Comparison of ENCODE assay signal across 1 cellular context in genomic region chr19:38402967-38403674, GRCh38.
TF ChIP-seq lines count a peak whose summit lies in the region.

FAM98C (plus strand) TSS chr19:38403093; CDS start chr19:38403154, 61 bp downstream.

TF ChIP-seq in HepG2, 621 proteins besides CTCF, POLR2A, EP300 and RAD21 (continued from another document and continues in another):
- TF ChIP-seq DMTF1 (CRISPR knock-in tag; IDR thresholded peaks at IDR 0.05) (no peak), RNF2 (conservative IDR thresholded peaks at IDR 0.05; ENCODE audit: low read depth) (peak; percentile 81; the same call in 1 of the 2 replicates), ZBTB37 (CRISPR knock-in tag; IDR thresholded peaks at IDR 0.05) (no peak), SMYD3 (CRISPR knock-in tag; IDR thresholded peaks at IDR 0.05) (0 out of 2 replicates have a peak, but pooled peaks have one; percentile 69), ZNF883 (CRISPR knock-in tag; IDR thresholded peaks at IDR 0.05; ENCODE audit: not compliant biosample characterization) (peak; percentile 94), ZNF33A (CRISPR knock-in tag; IDR thresholded peaks at IDR 0.05; ENCODE audit: borderline replicate concordance) (no peak), ZNF570 (CRISPR knock-in tag; IDR thresholded peaks at IDR 0.05; ENCODE audit: borderline replicate concordance) (no peak), MTF1 (CRISPR knock-in tag; IDR thresholded peaks at IDR 0.05) (peak; percentile 17; the same call in 1 of the 2 replicates), TERF1 (CRISPR knock-in tag; IDR thresholded peaks at IDR 0.05) (peak; percentile 43; the same call in 1 of the 2 replicates), SMC3 (IDR thresholded peaks at IDR 0.05; ENCODE audit: low read length) (no peak; the same call in 1 of the 2 replicates), ZSCAN31 (CRISPR knock-in tag; IDR thresholded peaks at IDR 0.05; ENCODE audit: low read depth) (peak; percentile 80), HES4 (CRISPR knock-in tag; IDR thresholded peaks at IDR 0.05; ENCODE audit: borderline replicate concordance) (peak; percentile 73; the same call in 1 of the 2 replicates), ATAD3A (CRISPR knock-in tag; IDR thresholded peaks at IDR 0.05) (no peak), ZMYM3 (CRISPR knock-in tag; IDR thresholded peaks at IDR 0.05) (no peak), CHCHD3 (CRISPR knock-in tag; IDR thresholded peaks at IDR 0.05) (peak; percentile 77; the same call in 1 of the 2 replicates), MAZ (IDR thresholded peaks at IDR 0.05; ENCODE audit: borderline replicate concordance, low read depth, low read length) (peak; percentile 84), MAZ (CRISPR knock-in tag; IDR thresholded peaks at IDR 0.05; ENCODE audit: low read depth) (peak; percentile 93), AKAP8 (CRISPR knock-in tag; IDR thresholded peaks at IDR 0.05) (peak; percentile 62; the same call in 1 of the 2 replicates), ZNF326 (CRISPR knock-in tag; IDR thresholded peaks at IDR 0.05; ENCODE audit: borderline replicate concordance) (no peak), ZNF543 (CRISPR knock-in tag; IDR thresholded peaks at IDR 0.05) (peak; percentile 87; the same call in 1 of the 2 replicates), GATAD2A (CRISPR knock-in tag; IDR thresholded peaks at IDR 0.05) (0 out of 2 replicates have a peak, but pooled peaks have one; percentile 18), SRY (CRISPR knock-in tag; IDR thresholded peaks at IDR 0.05) (no peak; the same call in none of the 2 replicates), ZC3H4 (CRISPR knock-in tag; IDR thresholded peaks at IDR 0.05; ENCODE audit: borderline replicate concordance) (no peak; the same call in 1 of the 2 replicates), SIN3A (IDR thresholded peaks at IDR 0.05; ENCODE audit: borderline replicate concordance, low read depth, low read length) (peak; percentile 76; the same call in 1 of the 2 replicates), NCOA1 (CRISPR knock-in tag; IDR thresholded peaks at IDR 0.05) (peak; percentile 93), ZNF652 (CRISPR knock-in tag; IDR thresholded peaks at IDR 0.05; ENCODE audit: borderline replicate concordance, low read depth) (no peak), GFI1 (CRISPR knock-in tag; IDR thresholded peaks at IDR 0.05; ENCODE audit: borderline replicate concordance) (peak; percentile 64; the same call in 1 of the 2 replicates), ZNF430 (CRISPR knock-in tag; IDR thresholded peaks at IDR 0.05) (peak; percentile 67), PAWR (CRISPR knock-in tag; IDR thresholded peaks at IDR 0.05; ENCODE audit: borderline replicate concordance) (no peak), ZNF556 (CRISPR knock-in tag; IDR thresholded peaks at IDR 0.05; ENCODE audit: borderline replicate concordance) (peak; percentile 74; the same call in 1 of the 2 replicates), SRSF9 (IDR thresholded peaks at IDR 0.05; ENCODE audit: borderline replicate concordance, insufficient read depth, low read depth, low read length, poor library complexity, severe bottlenecking) (no peak), ARNT2 (CRISPR knock-in tag; IDR thresholded peaks at IDR 0.05; ENCODE audit: low read depth) (peak; percentile 86), IKZF1 (IDR thresholded peaks at IDR 0.05) (no peak), HDAC1 (CRISPR knock-in tag; IDR thresholded peaks at IDR 0.05) (peak; percentile 64; the same call in 1 of the 2 replicates), ZNF564 (CRISPR knock-in tag; IDR thresholded peaks at IDR 0.05) (peak; percentile 86; the same call in 1 of the 2 replicates), MXD3 (CRISPR knock-in tag; IDR thresholded peaks at IDR 0.05) (peak; percentile 81; the same call in 1 of the 2 replicates), RBAK (CRISPR knock-in tag; IDR thresholded peaks at IDR 0.05) (no peak), GATAD1 (CRISPR knock-in tag; IDR thresholded peaks at IDR 0.05) (peak; percentile 72), ZSCAN30 (CRISPR knock-in tag; IDR thresholded peaks at IDR 0.05) (no peak), ZNF878 (CRISPR knock-in tag; IDR thresholded peaks at IDR 0.05) (peak; percentile 60; the same call in 1 of the 2 replicates), WIZ (CRISPR knock-in tag; IDR thresholded peaks at IDR 0.05) (no peak), ZNF34 (CRISPR knock-in tag; IDR thresholded peaks at IDR 0.05; ENCODE audit: borderline replicate concordance) (0 out of 2 replicates have a peak, but pooled peaks have one; percentile 50)
- TF ChIP-seq, protein P1, sequence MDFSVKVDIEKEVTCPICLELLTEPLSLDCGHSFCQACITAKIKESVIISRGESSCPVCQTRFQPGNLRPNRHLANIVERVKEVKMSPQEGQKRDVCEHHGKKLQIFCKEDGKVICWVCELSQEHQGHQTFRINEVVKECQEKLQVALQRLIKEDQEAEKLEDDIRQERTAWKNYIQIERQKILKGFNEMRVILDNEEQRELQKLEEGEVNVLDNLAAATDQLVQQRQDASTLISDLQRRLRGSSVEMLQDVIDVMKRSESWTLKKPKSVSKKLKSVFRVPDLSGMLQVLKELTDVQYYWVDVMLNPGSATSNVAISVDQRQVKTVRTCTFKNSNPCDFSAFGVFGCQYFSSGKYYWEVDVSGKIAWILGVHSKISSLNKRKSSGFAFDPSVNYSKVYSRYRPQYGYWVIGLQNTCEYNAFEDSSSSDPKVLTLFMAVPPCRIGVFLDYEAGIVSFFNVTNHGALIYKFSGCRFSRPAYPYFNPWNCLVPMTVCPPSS (IDR thresholded peaks at IDR 0.05), result no peak
- TF ChIP-seq, protein P2, sequence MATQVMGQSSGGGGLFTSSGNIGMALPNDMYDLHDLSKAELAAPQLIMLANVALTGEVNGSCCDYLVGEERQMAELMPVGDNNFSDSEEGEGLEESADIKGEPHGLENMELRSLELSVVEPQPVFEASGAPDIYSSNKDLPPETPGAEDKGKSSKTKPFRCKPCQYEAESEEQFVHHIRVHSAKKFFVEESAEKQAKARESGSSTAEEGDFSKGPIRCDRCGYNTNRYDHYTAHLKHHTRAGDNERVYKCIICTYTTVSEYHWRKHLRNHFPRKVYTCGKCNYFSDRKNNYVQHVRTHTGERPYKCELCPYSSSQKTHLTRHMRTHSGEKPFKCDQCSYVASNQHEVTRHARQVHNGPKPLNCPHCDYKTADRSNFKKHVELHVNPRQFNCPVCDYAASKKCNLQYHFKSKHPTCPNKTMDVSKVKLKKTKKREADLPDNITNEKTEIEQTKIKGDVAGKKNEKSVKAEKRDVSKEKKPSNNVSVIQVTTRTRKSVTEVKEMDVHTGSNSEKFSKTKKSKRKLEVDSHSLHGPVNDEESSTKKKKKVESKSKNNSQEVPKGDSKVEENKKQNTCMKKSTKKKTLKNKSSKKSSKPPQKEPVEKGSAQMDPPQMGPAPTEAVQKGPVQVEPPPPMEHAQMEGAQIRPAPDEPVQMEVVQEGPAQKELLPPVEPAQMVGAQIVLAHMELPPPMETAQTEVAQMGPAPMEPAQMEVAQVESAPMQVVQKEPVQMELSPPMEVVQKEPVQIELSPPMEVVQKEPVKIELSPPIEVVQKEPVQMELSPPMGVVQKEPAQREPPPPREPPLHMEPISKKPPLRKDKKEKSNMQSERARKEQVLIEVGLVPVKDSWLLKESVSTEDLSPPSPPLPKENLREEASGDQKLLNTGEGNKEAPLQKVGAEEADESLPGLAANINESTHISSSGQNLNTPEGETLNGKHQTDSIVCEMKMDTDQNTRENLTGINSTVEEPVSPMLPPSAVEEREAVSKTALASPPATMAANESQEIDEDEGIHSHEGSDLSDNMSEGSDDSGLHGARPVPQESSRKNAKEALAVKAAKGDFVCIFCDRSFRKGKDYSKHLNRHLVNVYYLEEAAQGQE (IDR thresholded peaks at IDR 0.05; ENCODE audit: borderline replicate concordance in 1 of 2, low read depth in 1 of 2, low read length in 2 of 2), result no peak
- TF ChIP-seq, protein P3, sequence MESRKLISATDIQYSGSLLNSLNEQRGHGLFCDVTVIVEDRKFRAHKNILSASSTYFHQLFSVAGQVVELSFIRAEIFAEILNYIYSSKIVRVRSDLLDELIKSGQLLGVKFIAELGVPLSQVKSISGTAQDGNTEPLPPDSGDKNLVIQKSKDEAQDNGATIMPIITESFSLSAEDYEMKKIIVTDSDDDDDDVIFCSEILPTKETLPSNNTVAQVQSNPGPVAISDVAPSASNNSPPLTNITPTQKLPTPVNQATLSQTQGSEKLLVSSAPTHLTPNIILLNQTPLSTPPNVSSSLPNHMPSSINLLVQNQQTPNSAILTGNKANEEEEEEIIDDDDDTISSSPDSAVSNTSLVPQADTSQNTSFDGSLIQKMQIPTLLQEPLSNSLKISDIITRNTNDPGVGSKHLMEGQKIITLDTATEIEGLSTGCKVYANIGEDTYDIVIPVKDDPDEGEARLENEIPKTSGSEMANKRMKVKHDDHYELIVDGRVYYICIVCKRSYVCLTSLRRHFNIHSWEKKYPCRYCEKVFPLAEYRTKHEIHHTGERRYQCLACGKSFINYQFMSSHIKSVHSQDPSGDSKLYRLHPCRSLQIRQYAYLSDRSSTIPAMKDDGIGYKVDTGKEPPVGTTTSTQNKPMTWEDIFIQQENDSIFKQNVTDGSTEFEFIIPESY (CRISPR knock-in tag; IDR thresholded peaks at IDR 0.05), result peak; percentile 64; the same call in 1 of the 2 replicates
- TF ChIP-seq, protein P4, sequence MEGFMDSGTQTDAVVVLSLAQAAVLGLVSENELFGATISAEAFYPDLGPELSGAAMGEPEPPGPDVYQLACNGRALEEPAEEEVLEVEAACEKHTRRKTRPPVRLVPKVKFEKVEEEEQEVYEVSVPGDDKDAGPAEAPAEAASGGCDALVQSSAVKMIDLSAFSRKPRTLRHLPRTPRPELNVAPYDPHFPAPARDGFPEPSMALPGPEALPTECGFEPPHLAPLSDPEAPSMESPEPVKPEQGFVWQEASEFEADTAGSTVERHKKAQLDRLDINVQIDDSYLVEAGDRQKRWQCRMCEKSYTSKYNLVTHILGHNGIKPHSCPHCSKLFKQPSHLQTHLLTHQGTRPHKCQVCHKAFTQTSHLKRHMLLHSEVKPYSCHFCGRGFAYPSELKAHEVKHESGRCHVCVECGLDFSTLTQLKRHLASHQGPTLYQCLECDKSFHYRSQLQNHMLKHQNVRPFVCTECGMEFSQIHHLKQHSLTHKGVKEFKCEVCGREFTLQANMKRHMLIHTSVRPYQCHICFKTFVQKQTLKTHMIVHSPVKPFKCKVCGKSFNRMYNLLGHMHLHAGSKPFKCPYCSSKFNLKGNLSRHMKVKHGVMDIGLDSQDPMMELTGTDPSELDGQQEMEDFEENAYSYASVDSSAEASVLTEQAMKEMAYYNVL (CRISPR knock-in tag; IDR thresholded peaks at IDR 0.05; ENCODE audit: borderline replicate concordance), result no peak
- TF ChIP-seq, protein P5, sequence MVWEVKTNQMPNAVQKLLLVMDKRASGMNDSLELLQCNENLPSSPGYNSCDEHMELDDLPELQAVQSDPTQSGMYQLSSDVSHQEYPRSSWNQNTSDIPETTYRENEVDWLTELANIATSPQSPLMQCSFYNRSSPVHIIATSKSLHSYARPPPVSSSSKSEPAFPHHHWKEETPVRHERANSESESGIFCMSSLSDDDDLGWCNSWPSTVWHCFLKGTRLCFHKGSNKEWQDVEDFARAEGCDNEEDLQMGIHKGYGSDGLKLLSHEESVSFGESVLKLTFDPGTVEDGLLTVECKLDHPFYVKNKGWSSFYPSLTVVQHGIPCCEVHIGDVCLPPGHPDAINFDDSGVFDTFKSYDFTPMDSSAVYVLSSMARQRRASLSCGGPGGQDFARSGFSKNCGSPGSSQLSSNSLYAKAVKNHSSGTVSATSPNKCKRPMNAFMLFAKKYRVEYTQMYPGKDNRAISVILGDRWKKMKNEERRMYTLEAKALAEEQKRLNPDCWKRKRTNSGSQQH (CRISPR knock-in tag; IDR thresholded peaks at IDR 0.05; ENCODE audit: low read depth), result no peak
- TF ChIP-seq, protein P6, sequence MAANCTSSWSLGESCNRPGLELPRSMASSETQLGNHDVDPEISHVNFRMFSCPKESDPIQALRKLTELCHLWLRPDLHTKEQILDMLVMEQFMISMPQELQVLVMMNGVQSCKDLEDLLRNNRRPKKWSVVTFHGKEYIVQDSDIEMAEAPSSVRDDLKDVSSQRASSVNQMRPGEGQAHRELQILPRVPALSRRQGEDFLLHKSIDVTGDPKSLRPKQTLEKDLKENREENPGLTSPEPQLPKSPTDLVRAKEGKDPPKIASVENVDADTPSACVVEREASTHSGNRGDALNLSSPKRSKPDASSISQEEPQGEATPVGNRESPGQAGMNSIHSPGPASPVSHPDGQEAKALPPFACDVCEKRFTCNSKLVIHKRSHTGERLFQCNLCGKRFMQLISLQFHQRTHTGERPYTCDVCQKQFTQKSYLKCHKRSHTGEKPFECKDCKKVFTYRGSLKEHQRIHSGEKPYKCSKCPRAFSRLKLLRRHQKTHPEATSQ (CRISPR knock-in tag; IDR thresholded peaks at IDR 0.05; ENCODE audit: borderline replicate concordance), result 0 out of 2 replicates have a peak, but pooled peaks have one; percentile 12
